ENCODE assay signal across 18 cellular contexts in the genomic region with DNA sequence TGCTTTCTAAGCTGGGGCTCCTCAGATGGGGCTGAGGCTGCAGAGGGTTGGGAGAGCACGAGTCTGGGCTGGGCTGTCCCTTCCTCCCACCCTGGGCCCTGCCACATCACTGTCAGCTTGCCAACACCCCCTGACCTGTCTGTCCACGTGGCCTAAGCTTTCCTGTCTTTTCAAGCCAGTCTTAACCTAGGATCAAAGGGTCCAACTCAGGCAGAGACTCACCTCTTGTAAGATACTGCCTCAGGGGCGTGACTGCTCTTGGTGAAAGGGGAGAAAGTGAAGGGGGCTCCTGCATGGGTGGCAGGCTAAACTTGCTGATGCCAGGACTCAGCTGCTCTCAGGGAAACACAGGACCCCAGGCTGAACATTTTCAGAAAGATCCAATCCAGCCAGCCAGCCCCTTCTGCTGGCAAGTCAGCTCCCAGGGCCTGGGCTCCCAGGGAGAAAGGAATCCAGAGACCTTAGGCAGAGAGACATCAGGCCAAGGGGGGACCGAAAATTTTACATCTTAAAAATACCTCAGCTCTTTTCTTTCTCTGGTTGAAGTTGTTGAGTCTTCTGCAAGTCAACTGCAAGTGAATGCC.
DNase-seq lines count a peak whose midpoint lies in the region; ATAC-seq and TF ChIP-seq lines count a peak whose summit lies in the region.
"Had no signal": no experiment of that assay in that cellular context is flagged by ENCODE, and none has a peak within 500 bp of the region (broad histone marks: within the 10 kb centered on the region; RNA-seq: fewer than 3 reads in every experiment).

No MANE protein-coding gene starts in this region.

- no peak for ATAC-seq in upper lobe of right lung
- ATAC-seq in GM18861 (IDR thresholded peaks at IDR 0.05; ENCODE audit: unreplicated experiment), result no peak

- no peaks in the 10 kb centered on the region for H3K9me3 Mint-ChIP-seq in activated T-helper 2 cell treated with anti-CD3 and anti-CD28 coated beads, Interferon-gamma antibody, Interleukin-2, Interleukin-4, amounts not matched to agents 10 μg/mL and 5 μg/mL and 100 μg/mL, durations not matched to agents 14 hours and 24 hours and 36 hours
- H3K9me3 Mint-ChIP-seq in nephron, result peaks cover 2% of the 10 kb centered on the region
- H3K9me3 Mint-ChIP-seq: CD8-positive, alpha-beta memory T cell had no signal

- H3K27me3 Mint-ChIP-seq in activated T-helper 2 cell treated with anti-CD3 and anti-CD28 coated beads, Interferon-gamma antibody, Interleukin-2, Interleukin-4, amounts not matched to agents 10 μg/mL and 5 μg/mL and 100 μg/mL, durations not matched to agents 14 hours and 24 hours and 36 hours (ENCODE audit: low read depth), result no peaks in the 10 kb centered on the region
- H3K27me3 Mint-ChIP-seq in nephron (ENCODE audit: low read depth), result peaks cover 11% of the 10 kb centered on the region
- H3K27me3 Mint-ChIP-seq: CD8-positive, alpha-beta memory T cell had no signal

- intact Hi-C loops in activated T-helper 2 cell treated with anti-CD3 and anti-CD28 coated beads, Interferon-gamma antibody, Interleukin-2, Interleukin-4, amounts not matched to agents 10 μg/mL and 5 μg/mL and 100 μg/mL, durations not matched to agents 14 hours and 24 hours and 36 hours (cut with micrococcal nuclease), result no loop called here
- intact Hi-C loops in upper lobe of right lung (cut with DNase I), result no loop called here

- no peak overlapping the region for H3K27ac ChIP-seq in upper lobe of right lung
- H3K27ac ChIP-seq: tibial artery had no signal

- peaks cover 54% of the 10 kb centered on the region for H3K4me1 Mint-ChIP-seq in activated T-helper 2 cell treated with anti-CD3 and anti-CD28 coated beads, Interferon-gamma antibody, Interleukin-2, Interleukin-4, amounts not matched to agents 10 μg/mL and 5 μg/mL and 100 μg/mL, durations not matched to agents 14 hours and 24 hours and 36 hours (ENCODE audit: low read depth)
- peaks cover 66% of the 10 kb centered on the region for H3K4me1 Mint-ChIP-seq in nephron

- peaks cover 44% of the 10 kb centered on the region for H3K4me1 ChIP-seq in upper lobe of right lung
- H3K4me1 ChIP-seq: HAP-1 had no signal

- H3K36me3 ChIP-seq in upper lobe of right lung, result no peaks in the 10 kb centered on the region
- H3K36me3 ChIP-seq: HAP-1, tibial artery had no signal

- no peak overlapping the region for H3K4me3 ChIP-seq in upper lobe of right lung
- H3K4me3 ChIP-seq: coronary artery, HAP-1, tibial artery had no signal

- no peak overlapping the region for H3K4me3 Mint-ChIP-seq in activated T-helper 2 cell treated with anti-CD3 and anti-CD28 coated beads, Interferon-gamma antibody, Interleukin-2, Interleukin-4, amounts not matched to agents 10 μg/mL and 5 μg/mL and 100 μg/mL, durations not matched to agents 14 hours and 24 hours and 36 hours (ENCODE audit: low read depth)
- peak overlapping the region in 1 of 3 experiments; percentile 37 for H3K4me3 Mint-ChIP-seq in nephron

- H3K27ac Mint-ChIP-seq in activated T-helper 2 cell treated with anti-CD3 and anti-CD28 coated beads, Interferon-gamma antibody, Interleukin-2, Interleukin-4, amounts not matched to agents 10 μg/mL and 5 μg/mL and 100 μg/mL, durations not matched to agents 14 hours and 24 hours and 36 hours, result peak overlapping the region; percentile 32
- peak overlapping the region; percentile 67 to 92 (median 90) for H3K27ac Mint-ChIP-seq in nephron

- TF ChIP-seq CTCF in nephron (IDR thresholded peaks at IDR 0.05; ENCODE audit: unreplicated experiment in 3 of 3) (no peak), upper lobe of right lung (IDR thresholded peaks at IDR 0.05) (no peak)

- no peaks in the 10 kb centered on the region for H3K9me3 ChIP-seq in upper lobe of right lung
- H3K9me3 ChIP-seq: HAP-1, tibial artery had no signal

- no peaks in the 10 kb centered on the region for H3K36me3 Mint-ChIP-seq in activated T-helper 2 cell treated with anti-CD3 and anti-CD28 coated beads, Interferon-gamma antibody, Interleukin-2, Interleukin-4, amounts not matched to agents 10 μg/mL and 5 μg/mL and 100 μg/mL, durations not matched to agents 14 hours and 24 hours and 36 hours (ENCODE audit: low read depth)
- H3K36me3 Mint-ChIP-seq in nephron (ENCODE audit: low read depth), result no peaks in the 10 kb centered on the region
- H3K36me3 Mint-ChIP-seq: CD8-positive, alpha-beta memory T cell had no signal

- peak; percentile 22 for DNase-seq in activated effector memory CD4-positive, alpha-beta T cell treated with anti-CD3 and anti-CD28 coated beads, Interleukin-2, amount 50 U/mL, for 16 hours
- DNase-seq in activated effector memory CD4-positive, alpha-beta T cell treated with Interleukin-2 at 50 U/mL for 16 hours, result no peak
- DNase-seq in activated T-helper 2 cell treated with anti-CD3 and anti-CD28 coated beads, Interferon-gamma antibody, Interleukin-2, Interleukin-4, amounts not matched to agents 10 μg/mL and 5 μg/mL and 100 μg/mL, durations not matched to agents 14 hours and 24 hours and 36 hours (ENCODE audit: low spot score), result no peak
- DNase-seq in upper lobe of right lung (peak; percentile 63), NCI-H2227 treated with DMSO at 0.1 percent for 48 hours (lab: John Stamatoyannopoulos, UW) (no peak), NCI-H1436 (lab: John Stamatoyannopoulos, UW) (no peak)
- DNase-seq: ACHN; activated naive CD4-positive, alpha-beta T cell treated with Interleukin-2 at 50 U/mL for 16 hours; CD8-positive, alpha-beta memory T cell; foreskin melanocyte; NCI-H1092 treated with DMSO at 0.1 percent for 48 hours; NCI-H2171; NCI-H82 had no signal

- no peaks in the 10 kb centered on the region for H3K27me3 ChIP-seq in upper lobe of right lung
- H3K27me3 ChIP-seq: tibial artery had no signal

Comparison
In these comparisons a context has a peak if more than half of its experiments do, and no peak if none do; other contexts are left out.
1. DNase-seq: peak in activated effector memory CD4-positive, alpha-beta T cell treated with anti-CD3 and anti-CD28 coated beads, Interleukin-2, amount 50 U/mL, for 16 hours (single experiment) and upper lobe of right lung (single experiment); none in activated effector memory CD4-positive, alpha-beta T cell treated with Interleukin-2 at 50 U/mL for 16 hours (single experiment), activated T-helper 2 cell treated with anti-CD3 and anti-CD28 coated beads, Interferon-gamma antibody, Interleukin-2, Interleukin-4, amounts not matched to agents 10 μg/mL and 5 μg/mL and 100 μg/mL, durations not matched to agents 14 hours and 24 hours and 36 hours (single experiment), NCI-H2227 treated with DMSO at 0.1 percent for 48 hours (single experiment) and NCI-H1436 (single experiment).